ENCODE assay signal across 1 cellular context in genomic region chr3:45167011-45167911, GRCh38.
TF ChIP-seq lines count a peak whose summit lies in the region.

No MANE protein-coding gene starts in this region.

TF ChIP-seq in HepG2, 621 proteins besides CTCF, POLR2A, EP300 and RAD21 (continued from another document):
- TF ChIP-seq ZHX2 (IDR thresholded peaks at IDR 0.05; ENCODE audit: low read depth) (no peak), ZHX2 (CRISPR knock-in tag; IDR thresholded peaks at IDR 0.05; ENCODE audit: borderline replicate concordance) (no peak)
